21 cellular contexts compared by ENCODE assay signal in genomic region chr19:40976134-40976533, GRCh38. TPM values are rescaled to one million over a fixed set of nuclear protein-coding genes. Genes with fewer than 3 reads are reported as not detected.
A peak's percentile ranks its signal among the peaks of the same experiment; 100 is the strongest.
DNase-seq lines count a peak whose midpoint lies in the region; ATAC-seq and TF ChIP-seq lines count a peak whose summit lies in the region.
"Had no signal": no experiment of that assay in that cellular context is flagged by ENCODE, and none has a peak within 500 bp of the region (broad histone marks: within the 10 kb centered on the region; RNA-seq: fewer than 3 reads in every experiment).

No MANE protein-coding gene starts in this region.

- H3K9me3 Mint-ChIP-seq in activated T-cell treated with anti-CD3 and anti-CD28 coated beads, Interleukin-2, amount 50 U/mL, for 72 hours = no peaks in the 10 kb centered on the region
- no peaks in the 10 kb centered on the region for H3K9me3 Mint-ChIP-seq in stimulated activated effector memory CD8-positive, alpha-beta T cell treated with anti-CD3 and anti-CD28 coated beads, Interleukin-12 subunit alpha, Interleukin-12 subunit beta, amount 100 ng/mL, for 72 hours
- H3K9me3 Mint-ChIP-seq: CD4-positive, alpha-beta T cell had no signal

- CTCF ChIA-PET in HEK293T (lab: Yijun Ruan, JAX) = no interaction called here

- H3K27me3 Mint-ChIP-seq in activated T-cell treated with anti-CD3 and anti-CD28 coated beads, Interleukin-2, amount 50 U/mL, for 72 hours (ENCODE audit: low read depth) = peaks cover 16% of the 10 kb centered on the region
- peaks cover 29% of the 10 kb centered on the region for H3K27me3 Mint-ChIP-seq in T-helper 17 cell

- peaks cover 17% of the 10 kb centered on the region for H3K4me1 Mint-ChIP-seq in activated T-cell treated with anti-CD3 and anti-CD28 coated beads, Interleukin-2, amount 50 U/mL, for 72 hours (ENCODE audit: low read depth)
- H3K4me1 Mint-ChIP-seq in T-helper 17 cell = peaks cover 12% of the 10 kb centered on the region
- peaks cover 4% of the 10 kb centered on the region for H3K4me1 Mint-ChIP-seq in stimulated activated effector memory CD8-positive, alpha-beta T cell treated with anti-CD3 and anti-CD28 coated beads, Interleukin-12 subunit alpha, Interleukin-12 subunit beta, amount 100 ng/mL, for 72 hours

- H3K27ac Mint-ChIP-seq in activated T-cell treated with anti-CD3 and anti-CD28 coated beads, Interleukin-2, amount 50 U/mL, for 72 hours = no peak overlapping the region
- peak overlapping the region; percentile 11 for H3K27ac Mint-ChIP-seq in T-helper 17 cell
- H3K27ac Mint-ChIP-seq in stimulated activated effector memory CD8-positive, alpha-beta T cell treated with anti-CD3 and anti-CD28 coated beads, Interleukin-12 subunit alpha, Interleukin-12 subunit beta, amount 100 ng/mL, for 72 hours = no peak overlapping the region
- H3K27ac Mint-ChIP-seq: CD4-positive, alpha-beta T cell had no signal

- no peak for DNase-seq in activated T-cell treated with anti-CD3 and anti-CD28 coated beads, Interleukin-2, amount 50 U/mL, for 72 hours
- DNase-seq in activated T-cell treated with anti-CD3 and anti-CD28 coated beads, Interleukin-2, amount 50 U/mL, for 1 hour = no peak
- DNase-seq in GM12865 (ENCODE audit: low read depth) (peak; percentile 67), T-helper 17 cell (no peak), HCEC 1CT (no peak), HEK293T (ENCODE audit: extremely low spot score) (no peak)
- no peak for DNase-seq in stimulated activated effector memory CD8-positive, alpha-beta T cell treated with anti-CD3 and anti-CD28 coated beads, Interleukin-12 subunit alpha, Interleukin-12 subunit beta, amount 100 ng/mL, for 72 hours (ENCODE audit: low spot score in 2 of 2)
- DNase-seq: CD4-positive, alpha-beta T cell; COR-L47; DMS79; NCI-H1105; NCI-H146; NCI-H2029 treated with DMSO at 0.1 percent for 48 hours; NCI-H226; NCI-H510A treated with DMSO at 0.1 percent for 48 hours; NCI-H748 treated with DMSO at 0.1 percent for 48 hours; NK-92 treated with Interleukin-12 subunit alpha and Interleukin-12 subunit beta, amount 100 ng/mL, for 24 hours; SHP77 treated with DMSO at 0.1 percent for 48 hours; SK-N-SH had no signal

- no peak overlapping the region for H3K4me3 ChIP-seq in GM12865 (ENCODE audit: low read depth, low read length)
- H3K4me3 ChIP-seq: K562 had no signal

- H3K36me3 Mint-ChIP-seq in activated T-cell treated with anti-CD3 and anti-CD28 coated beads, Interleukin-2, amount 50 U/mL, for 72 hours (ENCODE audit: insufficient read depth in 2 of 2) = no peaks in the 10 kb centered on the region
- peaks cover 2% of the 10 kb centered on the region for H3K36me3 Mint-ChIP-seq in T-helper 17 cell (ENCODE audit: low read depth)
- H3K36me3 Mint-ChIP-seq in stimulated activated effector memory CD8-positive, alpha-beta T cell treated with anti-CD3 and anti-CD28 coated beads, Interleukin-12 subunit alpha, Interleukin-12 subunit beta, amount 100 ng/mL, for 72 hours = no peaks in the 10 kb centered on the region

- ATAC-seq in activated T-cell treated with anti-CD3 and anti-CD28 coated beads, Interleukin-2, amount 50 U/mL, for 72 hours (replicated peaks in 1 of 2) = peak; percentile 52 to 69
- no peak for ATAC-seq in T-helper 17 cell
- ATAC-seq in stimulated activated effector memory CD8-positive, alpha-beta T cell treated with anti-CD3 and anti-CD28 coated beads, Interleukin-12 subunit alpha, Interleukin-12 subunit beta, amount 100 ng/mL, for 72 hours = peak; percentile 79
- ATAC-seq: HepG2, K562 had no signal

- no peaks in the 10 kb centered on the region for H3K9me3 ChIP-seq in T-helper 17 cell (ENCODE audit: control insufficient read depth, low read length, poor library complexity, severe bottlenecking)
- H3K9me3 ChIP-seq: SK-N-SH had no signal

- H3K4me3 Mint-ChIP-seq in activated T-cell treated with anti-CD3 and anti-CD28 coated beads, Interleukin-2, amount 50 U/mL, for 72 hours = no peak overlapping the region
- H3K4me3 Mint-ChIP-seq in T-helper 17 cell = no peak overlapping the region
- H3K4me3 Mint-ChIP-seq in stimulated activated effector memory CD8-positive, alpha-beta T cell treated with anti-CD3 and anti-CD28 coated beads, Interleukin-12 subunit alpha, Interleukin-12 subunit beta, amount 100 ng/mL, for 72 hours = no peak overlapping the region
- H3K4me3 Mint-ChIP-seq: CD4-positive, alpha-beta T cell had no signal

- TF ChIP-seq CTCF in GM12865 (IDR thresholded peaks at IDR 0.05; ENCODE audit: insufficient read depth, low read depth, low read length, missing control alignments) = no peak

- POLR2A ChIA-PET in HEK293T (lab: Yijun Ruan, JAX) = no interaction called here

TF ChIP-seq in HEK293T, 16 proteins besides CTCF, POLR2A, EP300 and RAD21:
- TF ChIP-seq FOXM1 (IDR thresholded peaks at IDR 0.05; ENCODE audit: borderline replicate concordance) (no peak), TARDBP (IDR thresholded peaks at IDR 0.05) (no peak), L3MBTL2 (conservative IDR thresholded peaks at IDR 0.05) (no peak), ZNF384 (IDR thresholded peaks at IDR 0.05) (no peak), SUZ12 (IDR thresholded peaks at IDR 0.05) (no peak), CTBP1 (IDR thresholded peaks at IDR 0.05; ENCODE audit: borderline replicate concordance) (no peak), SP1 (IDR thresholded peaks at IDR 0.05) (no peak), FOXA1 (IDR thresholded peaks at IDR 0.05) (no peak), PKNOX1 (IDR thresholded peaks at IDR 0.05) (no peak), ARNT (IDR thresholded peaks at IDR 0.05) (no peak), BHLHE40 (IDR thresholded peaks at IDR 0.05; ENCODE audit: borderline replicate concordance) (no peak)

RNA-seq across cellular contexts. Expression of gene CYP2B6, which starts 14.9 kb away (rescaled TPM):
- not detected for total RNA-seq in activated T-cell treated with anti-CD3 and anti-CD28 coated beads, Interleukin-2, amount 50 U/mL, for 72 hours
- total RNA-seq in T-helper 17 cell = not detected
- total RNA-seq: CD4-positive, alpha-beta T cell; HepG2 had no signal
